Comparison of ENCODE assay signal across 1 cellular context in genomic region chr16:70520612-70521297, GRCh38.
A peak's percentile ranks its signal among the peaks of the same experiment; 100 is the strongest.
TF ChIP-seq lines count a peak whose summit lies in the region.

No MANE protein-coding gene starts in this region.

TF ChIP-seq in K562, 482 proteins besides CTCF, POLR2A, EP300 and RAD21:
- peak; percentile 58 for TF ChIP-seq CEBPB (tag; IDR thresholded peaks at IDR 0.05)
- no peak for TF ChIP-seq CEBPG (CRISPR knock-in tag; IDR thresholded peaks at IDR 0.05)
- peak; percentile 27 to 47; a peak in 2 of 4 replicates for TF ChIP-seq CEBPG (tag; conservative IDR thresholded peaks at IDR 0.05 in 1 of 2, IDR thresholded peaks at IDR 0.05 in 1 of 2)
- no peak for TF ChIP-seq KLF16 (IDR thresholded peaks at IDR 0.05)
- no peak for TF ChIP-seq PKNOX1 (IDR thresholded peaks at IDR 0.05)
- TF ChIP-seq PURB (CRISPR knock-in tag; IDR thresholded peaks at IDR 0.05; ENCODE audit: low read depth): no peak
TF ChIP-seq in K562: peak in this region for 2.
